Comparison of ENCODE assay signal across 1 cellular context in genomic region chr17:18041776-18042175, GRCh38.
TF ChIP-seq lines count a peak whose summit lies in the region.

No MANE protein-coding gene starts in this region.

TF ChIP-seq in A549, 52 proteins besides CTCF, POLR2A, EP300 and RAD21 (continued from another document):
- TF ChIP-seq REST (IDR thresholded peaks at IDR 0.05) (no peak), PHF8 (IDR thresholded peaks at IDR 0.05; ENCODE audit: borderline replicate concordance, low read depth) (no peak), HEYL (CRISPR knock-in tag; IDR thresholded peaks at IDR 0.05) (no peak)
